ENCODE assay signal across 10 cellular contexts in genomic region chrX:134423606-134424005, GRCh38. TPM values are rescaled to one million over a fixed set of nuclear protein-coding genes. Genes with fewer than 3 reads are reported as not detected.
DNase-seq lines count a peak whose midpoint lies in the region; ATAC-seq and TF ChIP-seq lines count a peak whose summit lies in the region.
"Had no signal": no experiment of that assay in that cellular context is flagged by ENCODE, and none has a peak within 500 bp of the region (broad histone marks: within the 10 kb centered on the region; RNA-seq: fewer than 3 reads in every experiment).

No MANE protein-coding gene starts in this region.

- no peak overlapping the region for H3K27ac ChIP-seq in C4-2B
- H3K27ac ChIP-seq in adrenal gland = no peak overlapping the region
- no peak overlapping the region for H3K27ac ChIP-seq in prostate gland
- H3K27ac ChIP-seq: SK-N-MC had no signal

- H3K27me3 ChIP-seq in adrenal gland (no peaks in the 10 kb centered on the region), prostate gland (replicated peaks; ENCODE audit: insufficient read depth) (no peaks in the 10 kb centered on the region)

- intact Hi-C loops in adrenal gland (cut with DNase I) (no loop called here), prostate gland (cut with DNase I) (no loop called here)

- no peaks in the 10 kb centered on the region for H3K4me1 ChIP-seq in adrenal gland (replicated peaks in 1 of 2)
- H3K4me1 ChIP-seq in prostate gland (replicated peaks) = no peaks in the 10 kb centered on the region

- ATAC-seq in left lobe of liver (peak; percentile 36), HG02970 (IDR thresholded peaks at IDR 0.05; ENCODE audit: low FRiP score, unreplicated experiment) (no peak), HG03175 (IDR thresholded peaks at IDR 0.05; ENCODE audit: unreplicated experiment) (no peak)

- DNase-seq in HT1080 (ENCODE audit: low read depth) (peak; percentile 23), adrenal gland (no peak), left lobe of liver (ENCODE audit: low spot score) (no peak), dedifferentiated amniotic fluid mesenchymal stem cell (ENCODE audit: extremely low spot score) (no peak), prostate gland (ENCODE audit: low spot score) (no peak)
- DNase-seq: activated naive CD4-positive, alpha-beta T cell treated with anti-CD3 and anti-CD28 coated beads, Interleukin-2, amount 10 ng/mL, durations not matched to agents 7 days and 5 days had no signal

- TF ChIP-seq CTCF in C4-2B (conservative IDR thresholded peaks at IDR 0.05) = peak; percentile 52
- TF ChIP-seq CTCF in adrenal gland (IDR thresholded peaks at IDR 0.05) = peak in 4 of 6 experiments; percentile 18 to 38 (median 24)
- TF ChIP-seq CTCF in prostate gland (IDR thresholded peaks at IDR 0.05) = peak in 1 of 4 experiments; percentile 20

- H3K9me3 ChIP-seq in adrenal gland (replicated peaks in 1 of 3) (no peaks in the 10 kb centered on the region), prostate gland (no peaks in the 10 kb centered on the region)

- H3K36me3 ChIP-seq in adrenal gland (replicated peaks in 1 of 2) (no peaks in the 10 kb centered on the region), prostate gland (no peaks in the 10 kb centered on the region)

- WGBS in adrenal gland, 4 donors = 42 to 57% (median 52%) methylated on average over 5 of the region's 5 CpGs
- 34% methylated on average over 5 of the region's 5 CpGs for WGBS in prostate gland

- no peak overlapping the region for H3K4me3 ChIP-seq in adrenal gland
- no peak overlapping the region for H3K4me3 ChIP-seq in prostate gland
- H3K4me3 ChIP-seq: SK-N-MC had no signal

- TF ChIP-seq POLR2A in adrenal gland (IDR thresholded peaks at IDR 0.05) (no peak), prostate gland (IDR thresholded peaks at IDR 0.05) (no peak)

RNA-seq across cellular contexts. Expression of gene HPRT1, which starts 36.4 kb away (rescaled TPM):
- 17.1 and 18.1 TPM in 2 replicates for total RNA-seq in HT1080 (2014; rRNA removed; shearing (Covaris generic))
- 132 and 147 TPM in 2 replicates for polyA plus RNA-seq in HT1080 (2015; cell fraction: cytosol; rRNA removed)
- 74.0 and 87.8 TPM in 2 replicates for polyA plus RNA-seq in HT1080 (2015; cell fraction: nucleus; rRNA removed)
- total RNA-seq in adrenal gland (10 to 100 TPM in 6 of 8 donors, 1 to 10 TPM in 2; 5.5 to 50.6 (median 20.2) TPM), left lobe of liver (6.8 TPM), prostate gland (10 to 100 TPM; 14.9 to 77.4 TPM)
- polyA plus RNA-seq in adrenal gland = 10 to 100 TPM; 42.7 to 66.0 (median 50.4) TPM

RNA-seq across cellular contexts. Expression of gene PHF6, which starts 50.5 kb away (rescaled TPM):
- total RNA-seq in HT1080 (2014; rRNA removed; shearing (Covaris generic)) = 16.8 and 29.4 TPM in 2 replicates
- polyA plus RNA-seq in HT1080 (2015; cell fraction: cytosol; rRNA removed) = 26.3 and 33.6 TPM in 2 replicates
- polyA plus RNA-seq in HT1080 (2015; cell fraction: nucleus; rRNA removed) = 51.1 and 58.5 TPM in 2 replicates
- 10 to 100 TPM; 22.5 to 53.5 (median 35.7) TPM for total RNA-seq in adrenal gland
- polyA plus RNA-seq in adrenal gland = 10 to 100 TPM in 2 of 3 donors, 1 to 10 TPM in 1; 8.5 to 24.9 (median 10.0) TPM
- total RNA-seq in left lobe of liver = 4.8 TPM
- 10 to 100 TPM; 19.8 to 22.3 TPM for total RNA-seq in prostate gland
